ENCODE assay signal across 20 cellular contexts in the genomic region with DNA sequence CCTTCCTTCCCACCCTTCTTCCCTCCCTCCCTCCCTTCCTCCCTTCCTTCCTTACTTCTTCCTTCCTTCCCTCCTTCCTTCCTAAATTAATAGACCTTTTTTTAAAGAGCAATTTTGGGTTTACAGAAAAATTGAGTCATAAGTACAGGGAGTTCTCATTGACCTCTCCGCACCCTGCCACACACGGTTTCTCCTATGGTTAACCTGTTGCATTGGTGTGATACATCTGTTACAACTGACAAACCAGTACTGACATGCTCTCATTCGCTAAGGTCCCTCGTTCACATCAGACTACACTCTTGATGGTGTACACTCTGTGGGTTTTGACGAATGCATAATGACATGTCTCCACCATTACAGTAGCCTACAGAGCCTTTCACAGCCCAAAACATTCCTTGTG. TPM values are rescaled to one million over a fixed set of nuclear protein-coding genes. Genes with fewer than 3 reads are reported as not detected.
DNase-seq lines count a peak whose midpoint lies in the region; ATAC-seq, FAIRE-seq and TF ChIP-seq lines count a peak whose summit lies in the region.
"Had no signal": no experiment of that assay in that cellular context is flagged by ENCODE, and none has a peak within 500 bp of the region (broad histone marks: within the 10 kb centered on the region; RNA-seq: fewer than 3 reads in every experiment).

No MANE protein-coding gene starts in this region.

- H3K27ac ChIP-seq in HepG2 (ENCODE audit: extremely low read length, insufficient read depth, low read length) (no peak overlapping the region), right lobe of liver (no peak overlapping the region), neural progenitor cell (no peak overlapping the region)
- H3K27ac ChIP-seq: BLaER1 treated with 17β-estradiol and CSF1 and Interleukin-3, amounts not matched to agents 10 nM and 100 nM; KMS-11 had no signal

- TF ChIP-seq EP300 in HepG2 (IDR thresholded peaks at IDR 0.05; ENCODE audit: low read depth in 2 of 2, low read length in 2 of 2) (no peak), HepG2 (CRISPR knock-in tag; IDR thresholded peaks at IDR 0.05; ENCODE audit: borderline replicate concordance) (no peak)

- H3K27me3 ChIP-seq in HepG2 (ENCODE audit: control insufficient read depth in 1 of 2, insufficient read depth in 2 of 2, low read length in 2 of 2) = peaks cover 0 to 5% of the 10 kb centered on the region in 2 experiments; a peak in 3 of 5 replicates
- no peaks in the 10 kb centered on the region for H3K27me3 ChIP-seq in right lobe of liver
- H3K27me3 ChIP-seq in neural progenitor cell = no peaks in the 10 kb centered on the region
- H3K27me3 ChIP-seq: BLaER1 treated with 17β-estradiol and CSF1 and Interleukin-3, amounts not matched to agents 10 nM and 100 nM; Peyer's patch had no signal

- intact Hi-C loops in HepG2 (cut with micrococcal nuclease; ENCODE audit: unreplicated experiment) (no loop called here), right lobe of liver (cut with DNase I) (loop anchor here in 1 of 2 donors (10.0 kb wide), 1 partner anchor 78 kb away; no protein-coding TSS in a partner anchor)

- H3K9ac ChIP-seq in HepG2 (ENCODE audit: insufficient read depth, low read depth, low read length) (no peak overlapping the region), neural progenitor cell (no peak overlapping the region)
- H3K9ac ChIP-seq: BLaER1 treated with 17β-estradiol and CSF1 and Interleukin-3, amounts not matched to agents 10 nM and 100 nM; KMS-11 had no signal

- H3K36me3 Mint-ChIP-seq in neural progenitor cell = peaks cover 1% of the 10 kb centered on the region
- H3K36me3 Mint-ChIP-seq in activated CD4-positive, alpha-beta T cell treated with anti-CD3 and anti-CD28 coated beads, Interleukin-2, amount 10 ng/mL, durations not matched to agents 7 days and 5 days (ENCODE audit: low read depth) = no peaks in the 10 kb centered on the region

- H3K4me3 Mint-ChIP-seq in neural progenitor cell = no peak overlapping the region
- no peak overlapping the region for H3K4me3 Mint-ChIP-seq in activated CD4-positive, alpha-beta T cell treated with anti-CD3 and anti-CD28 coated beads, Interleukin-2, amount 10 ng/mL, durations not matched to agents 7 days and 5 days
- H3K4me3 Mint-ChIP-seq: CD8-positive, alpha-beta memory T cell had no signal

- H3K4me1 Mint-ChIP-seq in neural progenitor cell = peaks cover 7% of the 10 kb centered on the region
- H3K4me1 Mint-ChIP-seq in activated CD4-positive, alpha-beta T cell treated with anti-CD3 and anti-CD28 coated beads, Interleukin-2, amount 10 ng/mL, durations not matched to agents 7 days and 5 days = peaks cover 2% of the 10 kb centered on the region

- H3K4me2 ChIP-seq in HepG2 (ENCODE audit: low read depth, low read length) (no peak overlapping the region), neural progenitor cell (no peak overlapping the region)
- H3K4me2 ChIP-seq: KMS-11 had no signal

- H2AFZ ChIP-seq in HepG2 (ENCODE audit: low read length) (peak overlapping the region; percentile 20), neural progenitor cell (replicated peaks) (peak overlapping the region; percentile 78)

- TF ChIP-seq RAD21 in HepG2 (CRISPR knock-in tag; IDR thresholded peaks at IDR 0.05) = no peak

- H3K27ac Mint-ChIP-seq in neural progenitor cell = no peak overlapping the region
- H3K27ac Mint-ChIP-seq in activated CD4-positive, alpha-beta T cell treated with anti-CD3 and anti-CD28 coated beads, Interleukin-2, amount 10 ng/mL, durations not matched to agents 7 days and 5 days = no peak overlapping the region
- H3K27ac Mint-ChIP-seq: CD8-positive, alpha-beta memory T cell had no signal

- peaks cover 5% of the 10 kb centered on the region for H3K27me3 Mint-ChIP-seq in neural progenitor cell (ENCODE audit: insufficient read depth, low read depth)
- peaks cover 39% of the 10 kb centered on the region for H3K27me3 Mint-ChIP-seq in activated CD4-positive, alpha-beta T cell treated with anti-CD3 and anti-CD28 coated beads, Interleukin-2, amount 10 ng/mL, durations not matched to agents 7 days and 5 days

- no peak for FAIRE-seq in HepG2 (lab: Jason Lieb, UNC)
- FAIRE-seq: A204.1, G401.6, GM12878 had no signal

- H3K9me3 ChIP-seq in HepG2 (ENCODE audit: low read length) = no peaks in the 10 kb centered on the region
- H3K9me3 ChIP-seq in right lobe of liver = no peaks in the 10 kb centered on the region
- H3K9me3 ChIP-seq in neural progenitor cell (ENCODE audit: low read depth) = no peaks in the 10 kb centered on the region
- H3K9me3 ChIP-seq: Peyer's patch had no signal

- H3K4me3 ChIP-seq in HepG2 (replicated peaks in 1 of 3; ENCODE audit: insufficient read depth in 1 of 3, low read depth in 2 of 3, low read length in 3 of 3) (no peak overlapping the region), right lobe of liver (no peak overlapping the region), epithelial cell of esophagus (ENCODE audit: low read length) (no peak overlapping the region), neural progenitor cell (no peak overlapping the region)
- H3K4me3 ChIP-seq: BLaER1 treated with 17β-estradiol and CSF1 and Interleukin-3, amounts not matched to agents 10 nM and 100 nM; GM12878; Peyer's patch had no signal

- DNase-seq in HepG2 (ENCODE audit: low spot score) (no peak), right lobe of liver (no peak), epithelial cell of esophagus (ENCODE audit: low read depth) (peak; percentile 93), neural progenitor cell (ENCODE audit: low spot score) (no peak), NCI-H187 (lab: John Stamatoyannopoulos, UW) (no peak)
- no peak for DNase-seq in activated CD4-positive, alpha-beta T cell treated with anti-CD3 and anti-CD28 coated beads, Interleukin-2, amount 10 ng/mL, durations not matched to agents 7 days and 5 days
- DNase-seq: CD8-positive, alpha-beta memory T cell; DND-41; NCI-H1048; NCI-H1436 treated with DMSO at 0.1 percent for 48 hours; NCI-H2081; NCI-H510A treated with DMSO at 0.1 percent for 48 hours; SHP77 had no signal

- WGBS in HepG2 (ENCODE audit: low lambda C conversion rate) = 51% methylated on average over 5 of the region's 5 CpGs
- 82% methylated on average over 5 of the region's 5 CpGs for WGBS in right lobe of liver (ENCODE audit: insufficient coverage, low coverage, low lambda C conversion rate, missing lambda C conversion rate)

- BruUV-seq in HepG2 (replicated peaks; lab: Mats Ljungman, UMichigan) = no TSS peak

- H3F3A ChIP-seq in neural progenitor cell (ENCODE audit: low read depth) = no peaks in the 10 kb centered on the region

- H4K20me1 ChIP-seq in HepG2 (ENCODE audit: insufficient read depth, low read length) (no peaks in the 10 kb centered on the region), neural progenitor cell (ENCODE audit: low read depth) (no peaks in the 10 kb centered on the region)
- H4K20me1 ChIP-seq: BLaER1 treated with 17β-estradiol and CSF1 and Interleukin-3, amounts not matched to agents 10 nM and 100 nM had no signal

- H3K9me3 Mint-ChIP-seq in neural progenitor cell = peaks cover 10% of the 10 kb centered on the region
- H3K9me3 Mint-ChIP-seq in activated CD4-positive, alpha-beta T cell treated with anti-CD3 and anti-CD28 coated beads, Interleukin-2, amount 10 ng/mL, durations not matched to agents 7 days and 5 days = no peaks in the 10 kb centered on the region
- H3K9me3 Mint-ChIP-seq: CD8-positive, alpha-beta memory T cell had no signal

- POLR2A ChIA-PET in HepG2 (lab: Yijun Ruan, JAX) = no interaction called here
- POLR2A ChIA-PET in activated CD4-positive, alpha-beta T cell treated with anti-CD3 and anti-CD28 coated beads, Interleukin-2, amount 10 ng/mL, durations not matched to agents 7 days and 5 days (lab: Charles Lee) = no interaction called here

- in situ Hi-C loops in HepG2 (cut with HindIII; ENCODE audit: extremely low pct_ligation_motif_present, low pct_unique_long_range_greater_than_20kb) = no loop called here

- H3K79me2 ChIP-seq in HepG2 (ENCODE audit: insufficient read depth, low read length) (no peaks in the 10 kb centered on the region), neural progenitor cell (ENCODE audit: low read depth) (no peaks in the 10 kb centered on the region)

- CTCF ChIA-PET in HepG2 (lab: Yijun Ruan, JAX; ENCODE audit: low intra/inter-chr PET ratio, low total read pairs) = no interaction called here
- CTCF ChIA-PET in activated CD4-positive, alpha-beta T cell treated with anti-CD3 and anti-CD28 coated beads, Interleukin-2, amount 10 ng/mL, durations not matched to agents 7 days and 5 days (lab: Charles Lee) = interaction anchor here (1.3 kb wide), 1 partner anchor 11 kb away, joined by 4 read pairs; the partner anchor contains the start of gene SDC1

- H3K4me1 ChIP-seq in HepG2 (ENCODE audit: insufficient read depth, low read length) (peaks cover 13% of the 10 kb centered on the region), right lobe of liver (no peaks in the 10 kb centered on the region), neural progenitor cell (peaks cover 6% of the 10 kb centered on the region)

- H3K36me3 ChIP-seq in HepG2 (replicated peaks in 1 of 2; ENCODE audit: control insufficient read depth in 1 of 2, insufficient read depth in 2 of 2, low read length in 2 of 2) (no peaks in the 10 kb centered on the region), right lobe of liver (no peaks in the 10 kb centered on the region), neural progenitor cell (no peaks in the 10 kb centered on the region)
- H3K36me3 ChIP-seq: BLaER1 treated with 17β-estradiol and CSF1 and Interleukin-3, amounts not matched to agents 10 nM and 100 nM; Peyer's patch had no signal

- TF ChIP-seq POLR2A in HepG2 (IDR thresholded peaks at IDR 0.05; ENCODE audit: insufficient read depth in 1 of 2, low read depth in 2 of 2, low read length in 2 of 2) (no peak), right lobe of liver (IDR thresholded peaks at IDR 0.05) (no peak)

- ATAC-seq in HepG2 (no peak; the same call in 2 of the 3 replicates), right lobe of liver (no peak), HG03108 (IDR thresholded peaks at IDR 0.05; ENCODE audit: unreplicated experiment) (no peak)
- ATAC-seq: GM12878 had no signal

- no peak for TF ChIP-seq CTCF in HepG2 (CRISPR knock-in tag; IDR thresholded peaks at IDR 0.05)
- TF ChIP-seq CTCF in right lobe of liver (IDR thresholded peaks at IDR 0.05) = no peak
- no peak for TF ChIP-seq CTCF in epithelial cell of esophagus (IDR thresholded peaks at IDR 0.05; ENCODE audit: insufficient read depth, low read depth, low read length, missing control alignments)
- TF ChIP-seq CTCF in neural progenitor cell (IDR thresholded peaks at IDR 0.05) = no peak

RNA-seq across cellular contexts. Expression of gene SDC1, which starts 11.6 kb away (rescaled TPM):
- total RNA-seq in HepG2 (2016; rRNA removed; fragmentation: Illumina TruSeq; extraction: Trizol) (47.5 and 119 TPM in 2 replicates), right lobe of liver (100 to 1,000 TPM; 260 to 452 (median 415) TPM), neural progenitor cell (ENCODE audit: low replicate concordance) (27.5 and 54.0 TPM in 2 replicates)
- total RNA-seq in HepG2 (2016; cell fraction: cytosol; rRNA removed; fragmentation: Illumina TruSeq; extraction: Trizol; ENCODE audit: low read depth) = 9.3 and 11.1 TPM in 2 replicates
- 45.4 and 119 TPM in 2 replicates for total RNA-seq in HepG2 (2016; cell fraction: insoluble cytoplasmic fraction; rRNA removed; fragmentation: Illumina TruSeq; extraction: Trizol)
- 27.4 and 30.5 TPM in 2 replicates for total RNA-seq in HepG2 (2016; cell fraction: membrane; rRNA removed; fragmentation: Illumina TruSeq; extraction: Trizol)
- total RNA-seq in HepG2 (2016; cell fraction: nucleus; rRNA removed; fragmentation: Illumina TruSeq; extraction: Trizol) = 90.3 and 111 TPM in 2 replicates
- 108 and 113 TPM in 2 replicates for polyA plus RNA-seq in HepG2 (2011; rRNA removed)
- 78.7 and 130 TPM in 2 replicates for polyA plus RNA-seq in HepG2 (2011; cell fraction: cytosol; rRNA removed)
- 66.7 and 76.2 TPM in 2 replicates for polyA plus RNA-seq in HepG2 (2011; cell fraction: nucleus; rRNA removed)
- polyA plus RNA-seq in HepG2 (2012) = 44.8 and 48.6 TPM in 2 replicates
- 8.7 TPM in 2 replicates for polyA plus RNA-seq in HepG2 (2016; cell fraction: cytosol; fragmentation: Illumina TruSeq; extraction: Trizol; ENCODE audit: low read depth)
- 49.7 and 54.3 TPM in 2 replicates for polyA plus RNA-seq in HepG2 (2016; cell fraction: insoluble cytoplasmic fraction; fragmentation: Illumina TruSeq; extraction: Trizol; ENCODE audit: low read depth)
- polyA plus RNA-seq in HepG2 (2016; cell fraction: membrane; fragmentation: Illumina TruSeq; extraction: Trizol; ENCODE audit: low read depth) = 17.8 and 18.0 TPM in 2 replicates
- polyA plus RNA-seq in HepG2 (2016; cell fraction: nucleus; fragmentation: Illumina TruSeq; extraction: Trizol; ENCODE audit: insufficient read depth, low read depth) = 156 and 173 TPM in 2 replicates
- 13.0 and 159 TPM in 2 replicates for polyA minus RNA-seq in HepG2 (2011; rRNA and poly(A)+ RNA removed; ENCODE audit: low replicate concordance)
- 69.2 and 73.2 TPM in 2 replicates for polyA minus RNA-seq in HepG2 (2011; cell fraction: cytosol; rRNA and poly(A)+ RNA removed)
- 14.8 and 16.3 TPM in 2 replicates for polyA minus RNA-seq in HepG2 (2011; cell fraction: nucleus; rRNA and poly(A)+ RNA removed)
- under 1 TPM in 1 of 2 experiments, not detected in 1; 0.19 TPM for total RNA-seq in activated CD4-positive, alpha-beta T cell treated with anti-CD3 and anti-CD28 coated beads, Interleukin-2, amount 10 ng/mL, durations not matched to agents 7 days and 5 days
- polyA plus RNA-seq: CD8-positive, alpha-beta memory T cell had no signal

Comparison
In these comparisons a context has a peak if more than half of its experiments do, and no peak if none do; other contexts are left out.
1. RNA of gene SDC1, which starts 11.6 kb away (total RNA-seq): 260 to 452 TPM in right lobe of liver, 9.3 to 119 TPM in HepG2 and 27.5 to 54.0 TPM in neural progenitor cell; 0.19 TPM in activated CD4-positive, alpha-beta T cell treated with anti-CD3 and anti-CD28 coated beads, Interleukin-2, amount 10 ng/mL, durations not matched to agents 7 days and 5 days; every median in the first group is over 4 times any median in the second.